Comparison of ENCODE assay signal across 10 cellular contexts in the genomic region with DNA sequence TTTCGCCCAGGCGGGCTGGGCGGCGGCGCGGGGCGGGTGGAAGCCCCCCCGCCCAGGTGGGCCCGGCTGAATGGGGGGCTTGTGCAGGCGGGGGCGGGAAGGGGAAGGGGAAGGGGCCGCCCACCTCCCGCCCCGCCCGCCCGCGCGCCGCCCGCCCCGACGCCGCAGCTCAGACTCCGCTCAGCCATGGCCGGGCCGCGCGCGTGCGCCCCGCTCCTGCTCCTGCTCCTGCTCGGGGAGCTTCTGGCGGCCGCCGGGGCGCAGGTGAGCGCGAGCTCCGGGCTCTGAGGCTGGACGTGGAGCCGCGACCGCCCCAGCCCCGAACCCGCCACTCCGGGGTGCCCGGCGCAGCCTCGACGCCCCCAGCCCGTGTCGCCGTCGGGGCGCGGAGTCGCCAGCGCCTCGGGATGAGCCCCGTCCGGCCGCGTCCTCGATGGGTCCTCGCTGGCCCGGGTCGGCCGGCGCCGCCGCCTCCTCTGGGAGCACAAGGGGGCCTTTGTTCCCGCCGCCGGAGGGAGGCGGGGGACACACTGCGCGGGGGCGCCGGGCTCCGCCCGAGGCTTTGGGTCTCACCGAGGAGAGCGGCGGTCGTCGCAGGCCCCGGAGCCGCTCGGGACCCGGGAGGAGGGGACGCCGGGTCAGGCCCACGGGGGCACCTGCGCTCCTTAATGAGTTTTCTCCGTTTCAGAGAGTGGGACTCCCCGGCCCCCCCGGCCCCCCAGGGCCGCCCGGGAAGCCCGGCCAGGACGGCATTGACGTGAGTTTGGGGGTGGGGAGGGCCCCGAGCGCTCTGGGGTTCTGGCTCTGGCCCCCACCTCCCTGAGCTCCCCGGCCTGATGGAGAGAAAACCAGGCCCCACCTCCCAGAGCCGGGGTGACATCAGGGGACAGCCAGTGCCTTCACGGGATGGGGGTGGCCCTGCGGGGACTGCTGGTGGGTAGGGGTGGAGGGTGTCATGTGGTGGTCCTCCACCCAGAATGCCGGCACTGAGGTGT. TPM values are rescaled to one million over a fixed set of nuclear protein-coding genes. Genes with fewer than 3 reads are reported as not detected.
DNase-seq lines count a peak whose midpoint lies in the region; ATAC-seq, FAIRE-seq and TF ChIP-seq lines count a peak whose summit lies in the region.
"Had no signal": no experiment of that assay in that cellular context is flagged by ENCODE, and none has a peak within 500 bp of the region (broad histone marks: within the 10 kb centered on the region; RNA-seq: fewer than 3 reads in every experiment).

A gene (plus strand): TSS at position 172 of the 995 bp plus-strand sequence. CDS start 15 bp downstream, at position 187.

- H3K4me3 Mint-ChIP-seq in activated T-helper 2 cell treated with anti-CD3 and anti-CD28 coated beads, Interferon-gamma antibody, Interleukin-2, Interleukin-4, amounts not matched to agents 10 μg/mL and 5 μg/mL and 100 μg/mL, durations not matched to agents 14 hours and 24 hours and 36 hours (ENCODE audit: low read depth): no peak within 1 kb of the TSS

- H3K36me3 Mint-ChIP-seq in activated T-helper 2 cell treated with anti-CD3 and anti-CD28 coated beads, Interferon-gamma antibody, Interleukin-2, Interleukin-4, amounts not matched to agents 10 μg/mL and 5 μg/mL and 100 μg/mL, durations not matched to agents 14 hours and 24 hours and 36 hours (ENCODE audit: low read depth): no peaks in the 10 kb centered on the region

- H3K27ac Mint-ChIP-seq in activated T-helper 2 cell treated with anti-CD3 and anti-CD28 coated beads, Interferon-gamma antibody, Interleukin-2, Interleukin-4, amounts not matched to agents 10 μg/mL and 5 μg/mL and 100 μg/mL, durations not matched to agents 14 hours and 24 hours and 36 hours: no peak within 1 kb of the TSS

- H3K9me3 Mint-ChIP-seq in activated T-helper 2 cell treated with anti-CD3 and anti-CD28 coated beads, Interferon-gamma antibody, Interleukin-2, Interleukin-4, amounts not matched to agents 10 μg/mL and 5 μg/mL and 100 μg/mL, durations not matched to agents 14 hours and 24 hours and 36 hours: no peaks in the 10 kb centered on the region

- POLR2A ChIA-PET in HepG2 (lab: Yijun Ruan, JAX): interaction anchor here (1.5 to 6.8 kb wide), 6 partner anchors 12 to 448 kb away, joined by 3 to 64 read pairs (median 8); a partner anchor contains a TSS

- intact Hi-C loops in HepG2 (cut with micrococcal nuclease; ENCODE audit: unreplicated experiment): no loop called here
- intact Hi-C loops in right lobe of liver (cut with DNase I): no loop called here
- intact Hi-C loops in mammary epithelial cell (cut with micrococcal nuclease): no loop called here
- intact Hi-C loops in upper lobe of right lung (cut with DNase I): no loop called here
- intact Hi-C loops in activated T-helper 2 cell treated with anti-CD3 and anti-CD28 coated beads, Interferon-gamma antibody, Interleukin-2, Interleukin-4, amounts not matched to agents 10 μg/mL and 5 μg/mL and 100 μg/mL, durations not matched to agents 14 hours and 24 hours and 36 hours (cut with micrococcal nuclease): no loop called here

- H3K4me1 ChIP-seq in HepG2 (ENCODE audit: insufficient read depth, low read length) (peaks cover 67% of the 10 kb centered on the region), right lobe of liver (peaks cover 0 to 6% (median under 1%) of the 10 kb centered on the region in 4 donors), mammary epithelial cell (ENCODE audit: insufficient read depth, low read length) (peaks cover 39% of the 10 kb centered on the region), lung (ENCODE audit: control insufficient read depth in 2 of 2, insufficient read depth in 2 of 2, low read length in 2 of 2) (peaks cover 0 to 12% of the 10 kb centered on the region in 2 donors), upper lobe of right lung (peaks cover 28% of the 10 kb centered on the region)

- H2AFZ ChIP-seq in HepG2 (ENCODE audit: low read length) (no peak within 1 kb of the TSS), mammary epithelial cell (ENCODE audit: low read depth, low read length) (peak within 1 kb of the TSS; percentile 46)

- H3K27me3 Mint-ChIP-seq in activated T-helper 2 cell treated with anti-CD3 and anti-CD28 coated beads, Interferon-gamma antibody, Interleukin-2, Interleukin-4, amounts not matched to agents 10 μg/mL and 5 μg/mL and 100 μg/mL, durations not matched to agents 14 hours and 24 hours and 36 hours (ENCODE audit: low read depth): peaks cover 25% of the 10 kb centered on the region

- H3K36me3 ChIP-seq in HepG2 (replicated peaks in 1 of 2; ENCODE audit: control insufficient read depth in 1 of 2, insufficient read depth in 2 of 2, low read length in 2 of 2) (peaks cover 2 to 14% of the 10 kb centered on the region in 2 experiments; a peak in 2 of 5 replicates), right lobe of liver (peaks cover 0 to 8% (median 4%) of the 10 kb centered on the region in 4 donors), mammary epithelial cell (ENCODE audit: insufficient read depth, low read length) (no peaks in the 10 kb centered on the region), lung (ENCODE audit: control insufficient read depth in 2 of 2, insufficient read depth in 2 of 2, low read length in 2 of 2) (peaks cover 0 to 17% of the 10 kb centered on the region in 2 donors), upper lobe of right lung (peaks cover 8% of the 10 kb centered on the region)

- peak within 1 kb of the TSS; percentile 89 for H3K4me2 ChIP-seq in HepG2 (ENCODE audit: low read depth, low read length)
- H3K4me2 ChIP-seq in mammary epithelial cell (ENCODE audit: insufficient read depth, low read depth, low read length): peak within 1 kb of the TSS; percentile 65

- 63% methylated on average over 94 of the region's 109 CpGs for WGBS in HepG2 (ENCODE audit: low lambda C conversion rate)
- WGBS in right lobe of liver (ENCODE audit: insufficient coverage, low coverage, low lambda C conversion rate, missing lambda C conversion rate): under 1% methylated on average over 27 of the region's 109 CpGs
- WGBS in mammary epithelial cell (ENCODE audit: low coverage, missing lambda C conversion rate): no CpG with 5 or more reads among the region's 109 CpGs
- WGBS in lung, 2 donors: 11 to 14% methylated on average over 50 to 109 of the region's 109 CpGs

- H3K9me3 ChIP-seq in HepG2 (ENCODE audit: low read length) (no peaks in the 10 kb centered on the region), right lobe of liver (no peaks in the 10 kb centered on the region), mammary epithelial cell (replicated peaks; ENCODE audit: insufficient read depth, low read length) (no peaks in the 10 kb centered on the region), lung (ENCODE audit: control insufficient read depth in 2 of 2, insufficient read depth in 1 of 2, low read length in 1 of 2) (peaks cover 0 to 7% of the 10 kb centered on the region in 2 donors), upper lobe of right lung (no peaks in the 10 kb centered on the region)
- H3K9me3 ChIP-seq: pancreas had no signal

- in situ Hi-C loops in HepG2 (cut with HindIII; ENCODE audit: extremely low pct_ligation_motif_present, low pct_unique_long_range_greater_than_20kb) (no loop called here), mammary epithelial cell (cut with MboI; ENCODE audit: low sequenced_read_pairs in 2 of 2) (no loop called here)

- peak within 1 kb of the TSS; percentile 72 for H3K9ac ChIP-seq in HepG2 (ENCODE audit: insufficient read depth, low read depth, low read length)
- H3K9ac ChIP-seq in mammary epithelial cell (ENCODE audit: insufficient read depth, low read length): no peak within 1 kb of the TSS

- peak within 1 kb of the TSS; percentile 51 to 77 (median 68) for H3K4me3 ChIP-seq in HepG2 (replicated peaks in 1 of 3; ENCODE audit: insufficient read depth in 1 of 3, low read depth in 2 of 3, low read length in 3 of 3)
- H3K4me3 ChIP-seq in right lobe of liver: no peak within 1 kb of the TSS
- peak within 1 kb of the TSS in 2 of 3 experiments; percentile 5 to 12 for H3K4me3 ChIP-seq in mammary epithelial cell (replicated peaks in 1 of 3; ENCODE audit: insufficient read depth in 1 of 3, low read depth in 2 of 3, low read length in 3 of 3)
- peak within 1 kb of the TSS; percentile 5 for H3K4me3 ChIP-seq in lung
- H3K4me3 ChIP-seq in upper lobe of right lung: peak within 1 kb of the TSS; percentile 14

- CTCF ChIA-PET in HepG2 (lab: Yijun Ruan, JAX; ENCODE audit: low intra/inter-chr PET ratio, low total read pairs) (no interaction called here), mammary epithelial cell (lab: Charles Lee; ENCODE audit: low non-redundant PET) (no interaction called here)

- peak within 1 kb of the TSS; percentile 74 for H3K27ac ChIP-seq in HepG2 (ENCODE audit: extremely low read length, insufficient read depth, low read length)
- no peak within 1 kb of the TSS for H3K27ac ChIP-seq in right lobe of liver
- H3K27ac ChIP-seq in mammary epithelial cell (ENCODE audit: insufficient read depth, low read depth, low read length): no peak within 1 kb of the TSS
- no peak within 1 kb of the TSS for H3K27ac ChIP-seq in lung (ENCODE audit: low read depth in 1 of 2, low read length in 1 of 2)
- no peak within 1 kb of the TSS for H3K27ac ChIP-seq in upper lobe of right lung

- no peaks in the 10 kb centered on the region for H3K27me3 ChIP-seq in HepG2 (ENCODE audit: control insufficient read depth in 1 of 2, insufficient read depth in 2 of 2, low read length in 2 of 2)
- H3K27me3 ChIP-seq in right lobe of liver: no peaks in the 10 kb centered on the region
- peaks cover 7% of the 10 kb centered on the region for H3K27me3 ChIP-seq in mammary epithelial cell (ENCODE audit: insufficient read depth, low read length)
- peaks cover 2% of the 10 kb centered on the region for H3K27me3 ChIP-seq in lung (ENCODE audit: control insufficient read depth, insufficient read depth)
- H3K27me3 ChIP-seq in upper lobe of right lung: peaks cover 54% of the 10 kb centered on the region

- H3K79me2 ChIP-seq in HepG2 (ENCODE audit: insufficient read depth, low read length) (peaks cover 6% of the 10 kb centered on the region), mammary epithelial cell (ENCODE audit: insufficient read depth, low read length) (no peaks in the 10 kb centered on the region)

- no peaks in the 10 kb centered on the region for H3K4me1 Mint-ChIP-seq in activated T-helper 2 cell treated with anti-CD3 and anti-CD28 coated beads, Interferon-gamma antibody, Interleukin-2, Interleukin-4, amounts not matched to agents 10 μg/mL and 5 μg/mL and 100 μg/mL, durations not matched to agents 14 hours and 24 hours and 36 hours (ENCODE audit: low read depth)

- no peak for TF ChIP-seq CTCF in HepG2 (CRISPR knock-in tag; IDR thresholded peaks at IDR 0.05)
- no peak for TF ChIP-seq CTCF in right lobe of liver (IDR thresholded peaks at IDR 0.05)
- TF ChIP-seq CTCF in mammary epithelial cell (conservative IDR thresholded peaks at IDR 0.05 in 1 of 2, IDR thresholded peaks at IDR 0.05 in 1 of 2; ENCODE audit: extremely low read depth in 1 of 2, insufficient read depth in 1 of 2, low read depth in 1 of 2, low read length in 2 of 2): no peak
- no peak for TF ChIP-seq CTCF in lung (IDR thresholded peaks at IDR 0.05; ENCODE audit: control extremely low read depth, extremely low read depth)
- TF ChIP-seq CTCF in upper lobe of right lung (IDR thresholded peaks at IDR 0.05): no peak

- BruUV-seq in HepG2 (replicated peaks; lab: Mats Ljungman, UMichigan) (no TSS peak), mammary epithelial cell (replicated peaks; lab: Mats Ljungman, UMichigan) (no TSS peak)

- peak; percentile 38 to 62 for TF ChIP-seq POLR2A in HepG2 (IDR thresholded peaks at IDR 0.05; ENCODE audit: insufficient read depth in 1 of 2, low read depth in 2 of 2, low read length in 2 of 2)
- no peak for TF ChIP-seq POLR2A in right lobe of liver (IDR thresholded peaks at IDR 0.05)

- TF ChIP-seq RAD21 in HepG2 (CRISPR knock-in tag; IDR thresholded peaks at IDR 0.05): peak; percentile 38; the same call in 1 of the 2 replicates

- H4K20me1 ChIP-seq in HepG2 (ENCODE audit: insufficient read depth, low read length) (peaks cover 4% of the 10 kb centered on the region; the same call in 1 of the 2 replicates), mammary epithelial cell (ENCODE audit: insufficient read depth, low read length) (peaks cover 2% of the 10 kb centered on the region)

- ATAC-seq in HepG2 (peak; percentile 11), right lobe of liver (no peak), lung (ENCODE audit: insufficient read depth, low FRiP score) (no peak), upper lobe of right lung (no peak), HG03025 (IDR thresholded peaks at IDR 0.05; ENCODE audit: low FRiP score, unreplicated experiment) (no peak)

- FAIRE-seq in HepG2 (lab: Jason Lieb, UNC): no peak
- FAIRE-seq: HTR-8/SVneo, pancreas had no signal

- dilution Hi-C loops in mammary epithelial cell (cut with HindIII; ENCODE audit: low sequenced_read_pairs): loop anchor here (5.0 kb wide), 3 partner anchors 40 to 150 kb away; no protein-coding TSS in a partner anchor

- peak; percentile 63 for DNase-seq in HepG2 (ENCODE audit: low spot score)
- no peak for DNase-seq in right lobe of liver
- DNase-seq in mammary epithelial cell: no peak
- DNase-seq in lung (ENCODE audit: low spot score): no peak
- no peak for DNase-seq in upper lobe of right lung
- no peak for DNase-seq in stimulated activated CD4-positive, alpha-beta T cell treated with anti-CD3 and anti-CD28 coated beads, Interleukin-4, amount 100 ng/mL, for 24 hours
- DNase-seq in activated T-helper 2 cell treated with anti-CD3 and anti-CD28 coated beads, Interferon-gamma antibody, Interleukin-2, Interleukin-4, amounts not matched to agents 10 μg/mL and 5 μg/mL and 100 μg/mL, durations not matched to agents 14 hours and 24 hours and 36 hours (ENCODE audit: low spot score): no peak
- DNase-seq: pancreas had no signal

- TF ChIP-seq EP300 in HepG2 (IDR thresholded peaks at IDR 0.05; ENCODE audit: low read depth in 2 of 2, low read length in 2 of 2) (no peak; a peak in 1 of 4 replicates), HepG2 (CRISPR knock-in tag; IDR thresholded peaks at IDR 0.05; ENCODE audit: borderline replicate concordance) (no peak)

RNA-seq across cellular contexts. Expression of the gene that starts here (rescaled TPM):
- total RNA-seq in HepG2 (2016; rRNA removed; fragmentation: Illumina TruSeq; extraction: Trizol) (53.3 and 204 TPM in 2 replicates), right lobe of liver (1 to 10 TPM; 1.5 to 7.6 (median 3.5) TPM), mammary epithelial cell (under 1 TPM in 1 of 2 donors, not detected in 1; 0.67 TPM), lung (10 to 100 TPM in 1 of 2 donors, under 1 TPM in 1; 0.55 to 26.1 TPM), upper lobe of right lung (1.1 TPM)
- 13.9 and 15.8 TPM in 2 replicates for total RNA-seq in HepG2 (2016; cell fraction: cytosol; rRNA removed; fragmentation: Illumina TruSeq; extraction: Trizol; ENCODE audit: low read depth)
- total RNA-seq in HepG2 (2016; cell fraction: insoluble cytoplasmic fraction; rRNA removed; fragmentation: Illumina TruSeq; extraction: Trizol): 48.0 and 215 TPM in 2 replicates
- 19.3 and 20.8 TPM in 2 replicates for total RNA-seq in HepG2 (2016; cell fraction: membrane; rRNA removed; fragmentation: Illumina TruSeq; extraction: Trizol)
- 216 and 254 TPM in 2 replicates for total RNA-seq in HepG2 (2016; cell fraction: nucleus; rRNA removed; fragmentation: Illumina TruSeq; extraction: Trizol)
- polyA plus RNA-seq in HepG2 (2011; rRNA removed) (155 and 175 TPM in 2 replicates), mammary epithelial cell (0.16 TPM), lung (1 to 10 TPM; 3.7 to 4.2 TPM)
- polyA plus RNA-seq in HepG2 (2011; cell fraction: cytosol; rRNA removed): 84.5 and 113 TPM in 2 replicates
- polyA plus RNA-seq in HepG2 (2011; cell fraction: nucleus; rRNA removed): 1,291 and 1,782 TPM in 2 replicates
- 79.9 and 172 TPM in 2 replicates for polyA plus RNA-seq in HepG2 (2012)
- polyA plus RNA-seq in HepG2 (2016; cell fraction: cytosol; fragmentation: Illumina TruSeq; extraction: Trizol; ENCODE audit: low read depth): 9.2 and 9.5 TPM in 2 replicates
- 55.1 and 66.2 TPM in 2 replicates for polyA plus RNA-seq in HepG2 (2016; cell fraction: insoluble cytoplasmic fraction; fragmentation: Illumina TruSeq; extraction: Trizol; ENCODE audit: low read depth)
- 17.0 and 20.1 TPM in 2 replicates for polyA plus RNA-seq in HepG2 (2016; cell fraction: membrane; fragmentation: Illumina TruSeq; extraction: Trizol; ENCODE audit: low read depth)
- 637 and 662 TPM in 2 replicates for polyA plus RNA-seq in HepG2 (2016; cell fraction: nucleus; fragmentation: Illumina TruSeq; extraction: Trizol; ENCODE audit: insufficient read depth, low read depth)
- polyA minus RNA-seq in HepG2 (2011; rRNA and poly(A)+ RNA removed; ENCODE audit: low replicate concordance): 5.1 and 12.2 TPM in 2 replicates
- 23.0 and 25.3 TPM in 2 replicates for polyA minus RNA-seq in HepG2 (2011; cell fraction: cytosol; rRNA and poly(A)+ RNA removed)
- polyA minus RNA-seq in HepG2 (2011; cell fraction: nucleus; rRNA and poly(A)+ RNA removed): 56.8 and 67.0 TPM in 2 replicates
- not detected for polyA minus RNA-seq in mammary epithelial cell
- total RNA-seq in activated T-helper 2 cell treated with anti-CD3 and anti-CD28 coated beads, Interferon-gamma antibody, Interleukin-2, Interleukin-4, amounts not matched to agents 10 μg/mL and 5 μg/mL and 100 μg/mL, durations not matched to agents 14 hours and 24 hours and 36 hours: 0.27 and 0.32 TPM in 2 replicates

Comparison
In these comparisons a context has a peak if more than half of its experiments do, and no peak if none do; other contexts are left out.
1. H3K4me3 ChIP-seq: peak in HepG2 (3 of 3), mammary epithelial cell (2 of 3), lung (single experiment) and upper lobe of right lung (single experiment); none in right lobe of liver (0 of 3).